33 cellular contexts compared by ENCODE assay signal in the genomic region with DNA sequence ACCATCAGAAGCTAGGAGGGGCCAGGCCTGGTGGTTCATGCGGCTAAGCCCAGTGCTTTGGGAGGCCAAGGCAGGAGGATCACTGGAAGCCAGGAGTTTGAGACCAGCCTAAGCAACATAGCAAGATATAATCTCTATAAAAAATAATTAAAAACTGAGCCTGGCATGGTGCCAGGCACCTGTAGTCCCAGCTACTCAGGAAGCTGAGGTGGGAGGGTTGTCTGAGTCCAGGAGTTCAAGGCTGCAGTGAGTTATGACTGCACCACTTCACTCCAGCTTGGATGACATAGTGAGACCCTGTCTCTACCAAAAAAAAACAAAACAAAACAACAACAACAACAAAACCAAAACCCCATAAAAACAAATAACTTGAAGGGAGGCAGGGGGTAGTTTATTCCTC.
"Had no signal": no experiment of that assay in that cellular context is flagged by ENCODE, and none has a peak within 500 bp of the region (broad histone marks: within the 10 kb centered on the region; RNA-seq: fewer than 3 reads in every experiment).

No MANE protein-coding gene starts in this region.

- H3K9me3 ChIP-seq: adrenal gland, ascending aorta, breast epithelium had no signal

- H3K27ac ChIP-seq: adrenal gland, body of pancreas, brain microvascular endothelial cell, breast epithelium, cardiac muscle cell had no signal

- H3K4me1 ChIP-seq: adrenal gland, body of pancreas, breast epithelium had no signal

- H3K36me3 ChIP-seq: adrenal gland, brain microvascular endothelial cell, breast epithelium, cardiac muscle cell had no signal

- H3K4me3 ChIP-seq: adrenal gland, ascending aorta, body of pancreas, breast epithelium, cardiac muscle cell had no signal

- FAIRE-seq: astrocyte, bronchial epithelial cell had no signal

- ATAC-seq: activated naive CD4-positive, alpha-beta T cell treated with anti-CD3 and anti-CD28 coated beads, Interleukin-2, amount 50 U/mL, for 72 hours; activated naive CD8-positive, alpha-beta T cell treated with anti-CD3 and anti-CD28 coated beads, Interleukin-2, amount 50 U/mL, for 24 hours; activated T-cell treated with anti-CD3 and anti-CD28 coated beads, Interleukin-2, amount 50 U/mL, for 4 hours; activated T-cell treated with anti-CD3 and anti-CD28 coated beads, Interleukin-2, amount 50 U/mL, for 72 hours; activated T-helper 17 cell treated with anti-CD3 and anti-CD28 coated beads, Interleukin-2, amount 50 U/mL, for 72 hours; body of pancreas had no signal

- DNase-seq: activated effector memory CD4-positive, alpha-beta T cell treated with anti-CD3 and anti-CD28 coated beads, Interleukin-2, amount 50 U/mL, for 16 hours; activated effector memory CD4-positive, alpha-beta T cell treated with Interleukin-2 at 50 U/mL for 16 hours; activated gamma-delta T cell; activated gamma-delta T cell treated with Interleukin-2 at 50 U/mL for 16 hours; activated naive CD4-positive, alpha-beta T cell; activated naive CD4-positive, alpha-beta T cell treated with anti-CD3 and anti-CD28 coated beads for 36 hours; activated naive CD4-positive, alpha-beta T cell treated with anti-CD3 and anti-CD28 coated beads, Interleukin-2, amount 10 ng/mL, durations not matched to agents 7 days and 5 days; activated naive CD4-positive, alpha-beta T cell treated with anti-CD3 and anti-CD28 coated beads, Interleukin-2, amount 50 U/mL, for 16 hours; activated naive CD4-positive, alpha-beta T cell treated with Interleukin-2 at 50 U/mL for 16 hours; activated naive CD8-positive, alpha-beta T cell treated with anti-CD3 and anti-CD28 coated beads for 36 hours; activated naive CD8-positive, alpha-beta T cell treated with anti-CD3 and anti-CD28 coated beads, Interleukin-2, amount 10 ng/mL, durations not matched to agents 7 days and 5 days; activated naive CD8-positive, alpha-beta T cell treated with anti-CD3 and anti-CD28 coated beads, Interleukin-2, amount 50 U/mL, for 24 hours; activated T-cell treated with anti-CD3 and anti-CD28 coated beads, Interleukin-2, amount 50 U/mL, for 24 hours; activated T-cell treated with anti-CD3 and anti-CD28 coated beads, Interleukin-2, amount 50 U/mL, for 4 hours; activated T-cell treated with anti-CD3 and anti-CD28 coated beads, Interleukin-2, amount 50 U/mL, for 48 hours; activated T-cell treated with anti-CD3 and anti-CD28 coated beads, Interleukin-2, amount 50 U/mL, for 72 hours; adrenal gland; amniotic stem cell; amygdala; anterior cingulate cortex; aorta; body of pancreas; brain microvascular endothelial cell; caudate nucleus; central memory CD4-positive, alpha-beta T cell; cerebellar nuclear complex had no signal

- H3K27me3 ChIP-seq: adrenal gland, ascending aorta, body of pancreas, brain microvascular endothelial cell, breast epithelium, cardiac muscle cell had no signal
